In genomic region chrY:17122191-17122590, GRCh38 we compare ENCODE assay signal across 41 cellular contexts.
"Had no signal": no experiment of that assay in that cellular context is flagged by ENCODE, and none has a peak within 500 bp of the region (broad histone marks: within the 10 kb centered on the region; RNA-seq: fewer than 3 reads in every experiment).

No MANE protein-coding gene starts in this region.

- H3K4me1 Mint-ChIP-seq: activated CD4-positive, alpha-beta memory T cell treated with anti-CD3 and anti-CD28 coated beads, Interleukin-2, amount 10 ng/mL, durations not matched to agents 7 days and 5 days; activated CD4-positive, alpha-beta T cell treated with anti-CD3 and anti-CD28 coated beads for 36 hours; activated CD4-positive, alpha-beta T cell treated with anti-CD3 and anti-CD28 coated beads, Interleukin-2, amount 10 ng/mL, durations not matched to agents 7 days and 5 days; activated CD8-positive, alpha-beta memory T cell treated with anti-CD3 and anti-CD28 coated beads, Interleukin-2, amount 10 ng/mL, durations not matched to agents 7 days and 5 days; activated naive CD8-positive, alpha-beta T cell treated with anti-CD3 and anti-CD28 coated beads for 36 hours; activated T-helper 17 cell treated with anti-CD3 and anti-CD28 coated beads, Interleukin-2, amount 50 U/mL, for 72 hours; central memory CD8-positive, alpha-beta T cell; WTC11 had no signal

- H3K27ac Mint-ChIP-seq: activated CD4-positive, alpha-beta memory T cell treated with anti-CD3 and anti-CD28 coated beads, Interleukin-2, amount 10 ng/mL, durations not matched to agents 7 days and 5 days; activated CD4-positive, alpha-beta T cell treated with anti-CD3 and anti-CD28 coated beads for 36 hours; activated CD4-positive, alpha-beta T cell treated with anti-CD3 and anti-CD28 coated beads, Interleukin-2, amount 10 ng/mL, durations not matched to agents 7 days and 5 days; activated CD8-positive, alpha-beta memory T cell treated with anti-CD3 and anti-CD28 coated beads, Interleukin-2, amount 10 ng/mL, durations not matched to agents 7 days and 5 days; activated CD8-positive, alpha-beta T cell treated with anti-CD3 and anti-CD28 coated beads, Interleukin-2, amount 10 ng/mL, durations not matched to agents 7 days and 5 days; activated naive CD4-positive, alpha-beta T cell treated with anti-CD3 and anti-CD28 coated beads for 36 hours; activated naive CD4-positive, alpha-beta T cell treated with anti-CD3 and anti-CD28 coated beads, Interleukin-2, amount 50 U/mL, for 72 hours; activated naive CD8-positive, alpha-beta T cell treated with anti-CD3 and anti-CD28 coated beads for 36 hours; activated T-cell treated with anti-CD3 and anti-CD28 coated beads, Interleukin-2, amount 50 U/mL, for 72 hours; activated T-helper 1 cell treated with anti-CD3 and anti-CD28 coated beads, Interleukin-12 subunit alpha, Interleukin-12 subunit beta, Interleukin-2, Interleukin-4 antibody, amounts not matched to agents 30 ng/mL and 10 ng/mL and 1 ng/mL, durations not matched to agents 14 hours and 24 hours and 36 hours; activated T-helper 17 cell treated with anti-CD3 and anti-CD28 coated beads, Interleukin-2, amount 50 U/mL, for 72 hours; T-helper 1 cell treated with Interleukin-12 subunit alpha and Interleukin-12 subunit beta and Interleukin-4 antibody, amounts not matched to agents 30 μg/mL and 1 μg/mL, for 36 hours; T-helper 2 cell treated with Interferon-gamma antibody and Interleukin-4, amounts not matched to agents 5 μg/mL and 100 μg/mL, for 36 hours; WTC11 had no signal

- H3K4me1 ChIP-seq: adrenal gland, body of pancreas, breast epithelium had no signal

- H3K36me3 ChIP-seq: adrenal gland, brain microvascular endothelial cell, breast epithelium, cardiac muscle cell, WERI-Rb-1 had no signal

- FAIRE-seq: astrocyte had no signal

- H3K9me3 Mint-ChIP-seq: activated CD4-positive, alpha-beta memory T cell treated with anti-CD3 and anti-CD28 coated beads, Interleukin-2, amount 10 ng/mL, durations not matched to agents 7 days and 5 days; activated T-cell treated with anti-CD3 and anti-CD28 coated beads, Interleukin-2, amount 50 U/mL, for 72 hours; activated T-helper 1 cell treated with anti-CD3 and anti-CD28 coated beads, Interleukin-12 subunit alpha, Interleukin-12 subunit beta, Interleukin-2, Interleukin-4 antibody, amounts not matched to agents 30 ng/mL and 10 ng/mL and 1 ng/mL, durations not matched to agents 14 hours and 24 hours and 36 hours; T-helper 1 cell treated with Interleukin-12 subunit alpha and Interleukin-12 subunit beta and Interleukin-4 antibody, amounts not matched to agents 30 μg/mL and 1 μg/mL, for 36 hours had no signal

- H3K36me3 Mint-ChIP-seq: activated CD8-positive, alpha-beta memory T cell treated with anti-CD3 and anti-CD28 coated beads, Interleukin-2, amount 10 ng/mL, durations not matched to agents 7 days and 5 days; activated naive CD8-positive, alpha-beta T cell treated with anti-CD3 and anti-CD28 coated beads for 36 hours; WTC11 had no signal

- H3K27me3 ChIP-seq: adrenal gland, body of pancreas, brain microvascular endothelial cell, breast epithelium, cardiac muscle cell had no signal

- H3K4me3 Mint-ChIP-seq: activated CD4-positive, alpha-beta memory T cell treated with anti-CD3 and anti-CD28 coated beads, Interleukin-2, amount 10 ng/mL, durations not matched to agents 7 days and 5 days; activated CD4-positive, alpha-beta T cell treated with anti-CD3 and anti-CD28 coated beads for 36 hours; activated CD4-positive, alpha-beta T cell treated with anti-CD3 and anti-CD28 coated beads, Interleukin-2, amount 10 ng/mL, durations not matched to agents 7 days and 5 days; activated CD8-positive, alpha-beta memory T cell treated with anti-CD3 and anti-CD28 coated beads, Interleukin-2, amount 10 ng/mL, durations not matched to agents 7 days and 5 days; activated CD8-positive, alpha-beta T cell treated with anti-CD3 and anti-CD28 coated beads, Interleukin-2, amount 10 ng/mL, durations not matched to agents 7 days and 5 days; activated naive CD4-positive, alpha-beta T cell treated with anti-CD3 and anti-CD28 coated beads for 36 hours; activated naive CD8-positive, alpha-beta T cell treated with anti-CD3 and anti-CD28 coated beads for 36 hours; activated T-cell treated with anti-CD3 and anti-CD28 coated beads, Interleukin-2, amount 50 U/mL, for 4 hours; activated T-cell treated with anti-CD3 and anti-CD28 coated beads, Interleukin-2, amount 50 U/mL, for 72 hours; activated T-helper 1 cell treated with anti-CD3 and anti-CD28 coated beads, Interleukin-12 subunit alpha, Interleukin-12 subunit beta, Interleukin-2, Interleukin-4 antibody, amounts not matched to agents 30 ng/mL and 10 ng/mL and 1 ng/mL, durations not matched to agents 14 hours and 24 hours and 36 hours; activated T-helper 17 cell treated with anti-CD3 and anti-CD28 coated beads, Interleukin-2, amount 50 U/mL, for 72 hours; central memory CD8-positive, alpha-beta T cell; T-helper 1 cell treated with Interleukin-12 subunit alpha and Interleukin-12 subunit beta and Interleukin-4 antibody, amounts not matched to agents 30 μg/mL and 1 μg/mL, for 36 hours; T-helper 2 cell treated with Interferon-gamma antibody and Interleukin-4, amounts not matched to agents 5 μg/mL and 100 μg/mL, for 36 hours; WTC11 had no signal

- H3K9me3 ChIP-seq: adrenal gland, body of pancreas, breast epithelium had no signal

- DNase-seq: activated CD4-positive, alpha-beta memory T cell treated with anti-CD3 and anti-CD28 coated beads, Interleukin-2, amount 10 ng/mL, durations not matched to agents 7 days and 5 days; activated CD4-positive, alpha-beta T cell treated with anti-CD3 and anti-CD28 coated beads for 1 hour; activated CD4-positive, alpha-beta T cell treated with anti-CD3 and anti-CD28 coated beads for 36 hours; activated CD4-positive, alpha-beta T cell treated with anti-CD3 and anti-CD28 coated beads for 48 hours; activated CD4-positive, alpha-beta T cell treated with anti-CD3 and anti-CD28 coated beads, Interleukin-2, amount 10 ng/mL, durations not matched to agents 7 days and 5 days; activated CD4-positive, alpha-beta T cell treated with anti-CD3 and anti-CD28 coated beads, Interleukin-2, amount 50 U/mL, for 48 hours; activated CD4-positive, CD25-positive, alpha-beta regulatory T cell; activated CD8-positive, alpha-beta memory T cell treated with anti-CD3 and anti-CD28 coated beads for 24 hours; activated CD8-positive, alpha-beta memory T cell treated with anti-CD3 and anti-CD28 coated beads, Interleukin-2, amount 10 ng/mL, durations not matched to agents 7 days and 5 days; activated CD8-positive, alpha-beta memory T cell treated with anti-CD3 and anti-CD28 coated beads, Interleukin-2, amount 50 U/mL, for 48 hours; activated CD8-positive, alpha-beta T cell treated with anti-CD3 and anti-CD28 coated beads, Interleukin-2, amount 10 ng/mL, durations not matched to agents 7 days and 5 days; activated effector memory CD4-positive, alpha-beta T cell treated with anti-CD3 and anti-CD28 coated beads, Interleukin-2, amount 50 U/mL, for 16 hours; activated gamma-delta T cell treated with Interleukin-2 at 50 U/mL for 16 hours; activated naive CD4-positive, alpha-beta T cell; activated naive CD4-positive, alpha-beta T cell treated with anti-CD3 and anti-CD28 coated beads for 36 hours; activated naive CD4-positive, alpha-beta T cell treated with anti-CD3 and anti-CD28 coated beads, Interleukin-2, amount 50 U/mL, for 16 hours; activated naive CD8-positive, alpha-beta T cell treated with anti-CD3 and anti-CD28 coated beads for 36 hours; activated T-cell treated with anti-CD3 and anti-CD28 coated beads, Interleukin-2, amount 50 U/mL, for 1 hour; activated T-cell treated with anti-CD3 and anti-CD28 coated beads, Interleukin-2, amount 50 U/mL, for 4 hours; activated T-cell treated with anti-CD3 and anti-CD28 coated beads, Interleukin-2, amount 50 U/mL, for 72 hours; adrenal gland; amniotic stem cell; aorta; body of pancreas; brain microvascular endothelial cell; caudate nucleus; cerebellar nuclear complex; T-helper 1 cell; T-helper 2 cell; T-helper 9 cell; WERI-Rb-1 had no signal

- H3K27me3 Mint-ChIP-seq: activated CD4-positive, alpha-beta memory T cell treated with anti-CD3 and anti-CD28 coated beads, Interleukin-2, amount 10 ng/mL, durations not matched to agents 7 days and 5 days; activated CD4-positive, alpha-beta T cell treated with anti-CD3 and anti-CD28 coated beads for 36 hours; activated CD4-positive, alpha-beta T cell treated with anti-CD3 and anti-CD28 coated beads, Interleukin-2, amount 10 ng/mL, durations not matched to agents 7 days and 5 days; activated CD8-positive, alpha-beta memory T cell treated with anti-CD3 and anti-CD28 coated beads, Interleukin-2, amount 10 ng/mL, durations not matched to agents 7 days and 5 days; activated T-helper 17 cell treated with anti-CD3 and anti-CD28 coated beads, Interleukin-2, amount 50 U/mL, for 72 hours; central memory CD8-positive, alpha-beta T cell had no signal

- H3K4me3 ChIP-seq: adrenal gland, body of pancreas, breast epithelium, cardiac muscle cell had no signal

- H3K27ac ChIP-seq: adrenal gland, body of pancreas, brain microvascular endothelial cell, breast epithelium, cardiac muscle cell, WERI-Rb-1 had no signal
